In the genomic region with DNA sequence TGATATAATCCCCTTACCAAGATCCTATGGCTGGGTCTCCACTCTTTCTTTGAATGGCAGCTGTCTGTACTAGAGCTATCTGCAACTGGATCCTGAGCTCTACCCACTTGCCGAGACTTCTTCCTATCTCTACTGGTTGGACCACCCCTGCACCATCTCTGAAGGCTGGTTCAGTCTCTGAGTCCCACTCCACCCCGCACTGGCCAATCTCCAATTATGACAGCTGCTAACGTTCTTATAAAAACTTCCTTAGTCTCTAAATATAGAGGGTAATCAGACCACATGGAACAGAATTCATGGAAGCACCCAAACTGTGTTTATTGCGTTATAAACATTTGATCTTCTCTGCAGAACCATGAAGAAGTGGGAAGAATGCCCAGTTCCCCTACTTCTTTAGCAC, we compare ENCODE assay signal across 20 cellular contexts.
DNase-seq lines count a peak whose midpoint lies in the region; ATAC-seq and TF ChIP-seq lines count a peak whose summit lies in the region.
"Had no signal": no experiment of that assay in that cellular context is flagged by ENCODE, and none has a peak within 500 bp of the region (broad histone marks: within the 10 kb centered on the region; RNA-seq: fewer than 3 reads in every experiment).

No MANE protein-coding gene starts in this region.

- H3K27me3 Mint-ChIP-seq in osteocyte (ENCODE audit: unreplicated experiment) (no peaks in the 10 kb centered on the region), T-helper 17 cell (peaks cover 10% of the 10 kb centered on the region), type B pancreatic cell (no peaks in the 10 kb centered on the region)

- peaks cover 0 to 4% (median 0%) of the 10 kb centered on the region in 12 donors for H3K9me3 ChIP-seq in heart left ventricle
- no peaks in the 10 kb centered on the region for H3K9me3 ChIP-seq in T-helper 17 cell (ENCODE audit: control insufficient read depth, low read length, poor library complexity, severe bottlenecking)

- no peaks in the 10 kb centered on the region for H3K36me3 ChIP-seq in heart left ventricle

- no peak overlapping the region for H3K4me3 ChIP-seq in heart left ventricle
- no peak overlapping the region for H3K4me3 ChIP-seq in fibroblast of mammary gland (ENCODE audit: control insufficient read depth, low read depth, low read length)

- H3K4me3 Mint-ChIP-seq in osteocyte (ENCODE audit: unreplicated experiment) (peak overlapping the region; percentile 42), T-helper 17 cell (no peak overlapping the region), type B pancreatic cell (no peak overlapping the region)
- H3K4me3 Mint-ChIP-seq: activated naive CD8-positive, alpha-beta T cell treated with anti-CD3 and anti-CD28 coated beads, Interleukin-2, amount 50 U/mL, for 24 hours; CD4-positive, alpha-beta memory T cell had no signal

- H3K27ac Mint-ChIP-seq in osteocyte (ENCODE audit: unreplicated experiment) (peak overlapping the region; percentile 65), T-helper 17 cell (no peak overlapping the region), type B pancreatic cell (no peak overlapping the region)
- H3K27ac Mint-ChIP-seq: activated naive CD8-positive, alpha-beta T cell treated with anti-CD3 and anti-CD28 coated beads, Interleukin-2, amount 50 U/mL, for 24 hours; activated T-helper 2 cell treated with anti-CD3 and anti-CD28 coated beads, Interferon-gamma antibody, Interleukin-2, Interleukin-4, amounts not matched to agents 10 μg/mL and 5 μg/mL and 100 μg/mL, durations not matched to agents 14 hours and 24 hours and 36 hours; CD4-positive, alpha-beta memory T cell had no signal

- peaks cover 4 to 52% (median 33%) of the 10 kb centered on the region in 12 donors for H3K4me1 ChIP-seq in heart left ventricle
- H3K4me1 ChIP-seq: parathyroid adenoma had no signal

- H3K36me3 Mint-ChIP-seq in osteocyte (ENCODE audit: unreplicated experiment): no peaks in the 10 kb centered on the region
- H3K36me3 Mint-ChIP-seq in T-helper 17 cell (ENCODE audit: low read depth): no peaks in the 10 kb centered on the region
- H3K36me3 Mint-ChIP-seq in type B pancreatic cell: no peaks in the 10 kb centered on the region
- H3K36me3 Mint-ChIP-seq: CD4-positive, alpha-beta memory T cell had no signal

- DNase-seq in heart left ventricle (peak in 4 of 5 donors; percentile 36 to 46 (median 42)), cardiac septum (ENCODE audit: low spot score) (no peak), fibroblast of mammary gland (ENCODE audit: low read depth) (peak; percentile 37), osteocyte (ENCODE audit: extremely low spot score, unreplicated experiment) (no peak), T-helper 17 cell (no peak), HEK293T (ENCODE audit: extremely low spot score) (no peak), type B pancreatic cell (ENCODE audit: extremely low spot score, unreplicated experiment) (no peak)
- no peak for DNase-seq in activated T-cell treated with anti-CD3 and anti-CD28 coated beads, Interleukin-2, amount 50 U/mL, for 1 hour
- DNase-seq: ACHN; activated CD4-positive, CD25-positive, alpha-beta regulatory T cell; activated naive CD8-positive, alpha-beta T cell treated with anti-CD3 and anti-CD28 coated beads, Interleukin-2, amount 50 U/mL, for 24 hours; CD4-positive, alpha-beta memory T cell; effector CD4-positive, alpha-beta T cell; EL; NCI-H1436; NCI-H226; trophoblast cell had no signal

- intact Hi-C loops in heart left ventricle (cut with DNase I) (no loop called here), cardiac septum (cut with DNase I) (no loop called here)

- TF ChIP-seq POLR2A in heart left ventricle (IDR thresholded peaks at IDR 0.05): no peak

- POLR2A ChIA-PET in HEK293T (lab: Yijun Ruan, JAX): interaction anchor here (0.6 kb wide), 1 partner anchor 168 kb away, joined by 3 read pairs; no protein-coding TSS in a partner anchor

- H3K27ac ChIP-seq in heart left ventricle: peak overlapping the region in 11 of 12 donors; percentile 4 to 68 (median 29)
- H3K27ac ChIP-seq: parathyroid adenoma had no signal

- H3K27me3 ChIP-seq in heart left ventricle: no peaks in the 10 kb centered on the region

- H3K9me3 Mint-ChIP-seq in osteocyte (ENCODE audit: unreplicated experiment) (no peaks in the 10 kb centered on the region), type B pancreatic cell (peaks cover 6% of the 10 kb centered on the region)
- H3K9me3 Mint-ChIP-seq: activated naive CD8-positive, alpha-beta T cell treated with anti-CD3 and anti-CD28 coated beads, Interleukin-2, amount 50 U/mL, for 24 hours; activated T-helper 2 cell treated with anti-CD3 and anti-CD28 coated beads, Interferon-gamma antibody, Interleukin-2, Interleukin-4, amounts not matched to agents 10 μg/mL and 5 μg/mL and 100 μg/mL, durations not matched to agents 14 hours and 24 hours and 36 hours; CD4-positive, alpha-beta memory T cell had no signal

- CTCF ChIA-PET in HEK293T (lab: Yijun Ruan, JAX): interaction anchor here (1.1 kb wide), 1 partner anchor 18 kb away, joined by 3 read pairs; no protein-coding TSS in a partner anchor

- peaks cover 44% of the 10 kb centered on the region for H3K4me1 Mint-ChIP-seq in osteocyte (ENCODE audit: unreplicated experiment)
- no peaks in the 10 kb centered on the region for H3K4me1 Mint-ChIP-seq in T-helper 17 cell
- H3K4me1 Mint-ChIP-seq in type B pancreatic cell (ENCODE audit: unreplicated experiment): peaks cover 23% of the 10 kb centered on the region
- H3K4me1 Mint-ChIP-seq: activated naive CD8-positive, alpha-beta T cell treated with anti-CD3 and anti-CD28 coated beads, Interleukin-2, amount 50 U/mL, for 24 hours; CD4-positive, alpha-beta memory T cell had no signal

- 18 to 23% (median 20%) methylated on average over 4 of the region's 4 CpGs for WGBS in heart left ventricle, 4 donors

- TF ChIP-seq CTCF in heart left ventricle (IDR thresholded peaks at IDR 0.05) (no peak), fibroblast of mammary gland (conservative IDR thresholded peaks at IDR 0.05; ENCODE audit: control insufficient read depth, insufficient read depth, low read depth, low read length) (no peak), osteocyte (IDR thresholded peaks at IDR 0.05) (no peak), type B pancreatic cell (conservative IDR thresholded peaks at IDR 0.05) (no peak)

- ATAC-seq in heart left ventricle: peak in 3 of 4 donors; percentile 32 to 41 (median 36)
- no peak for ATAC-seq in T-helper 17 cell
- ATAC-seq: activated naive CD8-positive, alpha-beta T cell treated with anti-CD3 and anti-CD28 coated beads, Interleukin-2, amount 50 U/mL, for 24 hours; left lobe of liver had no signal

TF ChIP-seq in HEK293T, 16 proteins besides CTCF, POLR2A, EP300 and RAD21:
- no peak for TF ChIP-seq TARDBP (IDR thresholded peaks at IDR 0.05)
- no peak for TF ChIP-seq LEF1 (IDR thresholded peaks at IDR 0.05; ENCODE audit: borderline replicate concordance)
- no peak for TF ChIP-seq ZNF384 (IDR thresholded peaks at IDR 0.05)
- TF ChIP-seq FOXA1 (IDR thresholded peaks at IDR 0.05): no peak
- TF ChIP-seq SP1 (IDR thresholded peaks at IDR 0.05): no peak
- TF ChIP-seq, protein P1, sequence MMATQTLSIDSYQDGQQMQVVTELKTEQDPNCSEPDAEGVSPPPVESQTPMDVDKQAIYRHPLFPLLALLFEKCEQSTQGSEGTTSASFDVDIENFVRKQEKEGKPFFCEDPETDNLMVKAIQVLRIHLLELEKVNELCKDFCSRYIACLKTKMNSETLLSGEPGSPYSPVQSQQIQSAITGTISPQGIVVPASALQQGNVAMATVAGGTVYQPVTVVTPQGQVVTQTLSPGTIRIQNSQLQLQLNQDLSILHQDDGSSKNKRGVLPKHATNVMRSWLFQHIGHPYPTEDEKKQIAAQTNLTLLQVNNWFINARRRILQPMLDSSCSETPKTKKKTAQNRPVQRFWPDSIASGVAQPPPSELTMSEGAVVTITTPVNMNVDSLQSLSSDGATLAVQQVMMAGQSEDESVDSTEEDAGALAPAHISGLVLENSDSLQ (IDR thresholded peaks at IDR 0.05): no peak
- no peak for TF ChIP-seq FOXM1 (IDR thresholded peaks at IDR 0.05; ENCODE audit: borderline replicate concordance)
- TF ChIP-seq BHLHE40 (IDR thresholded peaks at IDR 0.05; ENCODE audit: borderline replicate concordance): no peak
- no peak for TF ChIP-seq CTBP1 (IDR thresholded peaks at IDR 0.05; ENCODE audit: borderline replicate concordance)
- no peak for TF ChIP-seq ARNT (IDR thresholded peaks at IDR 0.05)
- no peak for TF ChIP-seq ELF4 (IDR thresholded peaks at IDR 0.05)
- TF ChIP-seq NFRKB (IDR thresholded peaks at IDR 0.05): no peak
- no peak for TF ChIP-seq L3MBTL2 (conservative IDR thresholded peaks at IDR 0.05)
- TF ChIP-seq FOXK2 (IDR thresholded peaks at IDR 0.05): no peak
- no peak for TF ChIP-seq SUZ12 (IDR thresholded peaks at IDR 0.05)
- no peak for TF ChIP-seq HDGF (IDR thresholded peaks at IDR 0.05; ENCODE audit: borderline replicate concordance)

Comparison
In these comparisons a context has a peak if more than half of its experiments do, and no peak if none do; other contexts are left out.
1. DNase-seq: peak in heart left ventricle (4 of 5) and fibroblast of mammary gland (single experiment); none in cardiac septum (single experiment), osteocyte (single experiment), T-helper 17 cell (0 of 3), HEK293T (single experiment), activated T-cell treated with anti-CD3 and anti-CD28 coated beads, Interleukin-2, amount 50 U/mL, for 1 hour (single experiment) and type B pancreatic cell (single experiment).